18 cellular contexts compared by ENCODE assay signal in the genomic region with DNA sequence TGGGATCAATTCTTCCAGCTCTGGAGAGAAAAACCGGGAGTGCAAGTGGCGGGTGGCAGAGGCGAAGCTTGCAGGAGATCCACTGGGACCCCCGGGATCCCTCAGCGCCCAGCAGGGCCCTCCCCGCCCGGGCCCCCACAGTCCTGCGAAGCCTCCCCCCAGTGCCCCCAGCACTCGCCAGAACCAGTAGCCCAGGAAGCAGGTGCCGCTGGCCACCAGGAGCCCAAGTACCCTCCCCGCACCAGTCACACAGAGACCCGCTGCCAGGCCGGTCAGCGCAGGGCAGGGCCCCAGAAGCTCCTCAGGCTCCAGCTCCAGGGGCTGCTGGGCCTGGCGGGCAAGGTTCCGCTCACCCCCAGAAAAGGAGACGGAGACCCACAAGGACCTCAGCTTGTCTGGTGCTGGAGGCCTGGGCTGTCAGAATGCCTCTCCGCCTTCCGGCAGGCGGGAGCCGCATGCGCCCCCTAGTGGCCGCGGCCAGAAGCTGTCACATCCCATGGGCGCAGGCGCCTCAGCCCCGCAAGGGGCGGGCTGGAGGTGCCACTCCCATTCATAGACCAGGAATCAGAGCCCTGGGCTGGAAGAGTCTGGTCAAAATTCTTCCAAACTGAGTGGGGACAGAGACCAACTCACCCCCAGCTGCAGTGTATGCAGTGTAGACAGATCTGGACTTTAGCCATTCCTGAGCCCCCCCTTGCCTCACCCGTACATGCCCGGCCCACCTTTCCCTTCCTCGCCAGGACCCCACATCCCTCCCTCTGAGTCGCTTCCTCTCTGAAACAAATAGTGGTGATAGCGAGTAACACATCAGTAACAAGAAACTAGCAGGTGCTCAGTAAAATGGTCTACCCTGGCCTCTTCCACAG.
DNase-seq lines count a peak whose midpoint lies in the region; ATAC-seq, FAIRE-seq and TF ChIP-seq lines count a peak whose summit lies in the region.
"Had no signal": no experiment of that assay in that cellular context is flagged by ENCODE, and none has a peak within 500 bp of the region (broad histone marks: within the 10 kb centered on the region; RNA-seq: fewer than 3 reads in every experiment).

No MANE protein-coding gene starts in this region.

- H3K4me3 Mint-ChIP-seq in glutamatergic neuron (ENCODE audit: unreplicated experiment), result no peak overlapping the region
- H3K4me3 Mint-ChIP-seq: activated T-helper 1 cell treated with anti-CD3 and anti-CD28 coated beads, Interleukin-12 subunit alpha, Interleukin-12 subunit beta, Interleukin-2, Interleukin-4 antibody, amounts not matched to agents 30 ng/mL and 10 ng/mL and 1 ng/mL, durations not matched to agents 14 hours and 24 hours and 36 hours; stimulated activated naive CD8-positive, alpha-beta T cell treated with anti-CD3 and anti-CD28 coated beads, Interleukin-15, Interleukin-2, amounts not matched to agents 100 ng/mL and 50 ng/mL, for 24 hours had no signal

- peak; percentile 21 for DNase-seq in BE2C
- DNase-seq in NT2/D1 (ENCODE audit: low read depth, low spot score), result peak; percentile 18
- no peak for DNase-seq in glutamatergic neuron
- DNase-seq in D721Med (ENCODE audit: insufficient read length, low spot score), result no peak
- no peak for DNase-seq in left ventricle myocardium superior
- DNase-seq: activated CD4-positive, alpha-beta T cell treated with anti-CD3 and anti-CD28 coated beads for 1 hour; effector CD4-positive, alpha-beta T cell; kidney; NCI-H187; NK-92 treated with Interleukin-12 subunit alpha and Interleukin-12 subunit beta, amount 100 ng/mL, for 24 hours had no signal

- ATAC-seq in GM18873 (IDR thresholded peaks at IDR 0.05; ENCODE audit: low FRiP score, unreplicated experiment) (no peak), HG02840 (IDR thresholded peaks at IDR 0.05; ENCODE audit: low FRiP score, unreplicated experiment) (no peak), left ventricle myocardium superior (no peak)
- ATAC-seq: gastroesophageal sphincter had no signal

- H3K4me1 Mint-ChIP-seq in glutamatergic neuron (ENCODE audit: low read depth, unreplicated experiment), result no peaks in the 10 kb centered on the region

- H3K4me3 ChIP-seq in BE2C (ENCODE audit: low read depth, low read length) (no peak overlapping the region), NT2/D1 (ENCODE audit: insufficient read length, low read depth) (no peak overlapping the region)
- H3K4me3 ChIP-seq: gastroesophageal sphincter, right atrium auricular region had no signal

- peak; percentile 49 for TF ChIP-seq CTCF in BE2C (IDR thresholded peaks at IDR 0.05; ENCODE audit: low read depth, low read length)
- TF ChIP-seq CTCF in GM12872 (IDR thresholded peaks at IDR 0.05; ENCODE audit: insufficient read depth, low read depth, low read length), result peak; percentile 40
- peak; percentile 41 for TF ChIP-seq CTCF in glutamatergic neuron (IDR thresholded peaks at IDR 0.05; ENCODE audit: partially characterized antibody, unreplicated experiment)
- no peak for TF ChIP-seq CTCF in D721Med (IDR thresholded peaks at IDR 0.05; ENCODE audit: insufficient read depth, missing control alignments)

- H3K36me3 ChIP-seq in BE2C (no peaks in the 10 kb centered on the region), NT2/D1 (ENCODE audit: insufficient read depth, insufficient read length, low read length) (no peaks in the 10 kb centered on the region)
- H3K36me3 ChIP-seq: gastroesophageal sphincter, right atrium auricular region had no signal

- FAIRE-seq in D721Med (lab: Jason Lieb, UNC), result no peak
- FAIRE-seq: astrocyte, kidney had no signal

- peaks cover 11% of the 10 kb centered on the region for H3K36me3 Mint-ChIP-seq in glutamatergic neuron (ENCODE audit: unreplicated experiment)

- H3K27me3 ChIP-seq in BE2C (no peaks in the 10 kb centered on the region), NT2/D1 (ENCODE audit: insufficient read depth, insufficient read length) (no peaks in the 10 kb centered on the region)
- H3K27me3 ChIP-seq: gastroesophageal sphincter, right atrium auricular region had no signal

- no peaks in the 10 kb centered on the region for H3K9me3 ChIP-seq in BE2C
- H3K9me3 ChIP-seq in NT2/D1 (ENCODE audit: insufficient read depth, low read length), result no peaks in the 10 kb centered on the region; the same call in 1 of the 2 replicates

- H3K9me3 Mint-ChIP-seq in glutamatergic neuron (ENCODE audit: unreplicated experiment), result peaks cover 20% of the 10 kb centered on the region

- no peak overlapping the region for H3K27ac Mint-ChIP-seq in glutamatergic neuron (ENCODE audit: unreplicated experiment)
- H3K27ac Mint-ChIP-seq: activated T-helper 1 cell treated with anti-CD3 and anti-CD28 coated beads, Interleukin-12 subunit alpha, Interleukin-12 subunit beta, Interleukin-2, Interleukin-4 antibody, amounts not matched to agents 30 ng/mL and 10 ng/mL and 1 ng/mL, durations not matched to agents 14 hours and 24 hours and 36 hours; stimulated activated naive CD8-positive, alpha-beta T cell treated with anti-CD3 and anti-CD28 coated beads, Interleukin-15, Interleukin-2, amounts not matched to agents 100 ng/mL and 50 ng/mL, for 24 hours had no signal

- no peaks in the 10 kb centered on the region for H3K4me1 ChIP-seq in BE2C
- H3K4me1 ChIP-seq in NT2/D1 (ENCODE audit: insufficient read depth, insufficient read length), result no peaks in the 10 kb centered on the region
- H3K4me1 ChIP-seq: gastroesophageal sphincter, right atrium auricular region had no signal

- no peak overlapping the region for H3K9ac ChIP-seq in NT2/D1 (ENCODE audit: insufficient read length, low read depth)

- peaks cover 18% of the 10 kb centered on the region for H3K27me3 Mint-ChIP-seq in glutamatergic neuron (ENCODE audit: unreplicated experiment)
- H3K27me3 Mint-ChIP-seq: stimulated activated naive CD8-positive, alpha-beta T cell treated with anti-CD3 and anti-CD28 coated beads, Interleukin-15, Interleukin-2, amounts not matched to agents 100 ng/mL and 50 ng/mL, for 24 hours had no signal

- intact Hi-C loops in left ventricle myocardium superior (cut with micrococcal nuclease), result no loop called here

Comparison
In these comparisons a context has a peak if more than half of its experiments do, and no peak if none do; other contexts are left out.
1. DNase-seq: peak in BE2C (single experiment) and NT2/D1 (single experiment); none in glutamatergic neuron (single experiment), D721Med (single experiment) and left ventricle myocardium superior (single experiment).